Comparison of ENCODE assay signal across 27 cellular contexts in the genomic region with DNA sequence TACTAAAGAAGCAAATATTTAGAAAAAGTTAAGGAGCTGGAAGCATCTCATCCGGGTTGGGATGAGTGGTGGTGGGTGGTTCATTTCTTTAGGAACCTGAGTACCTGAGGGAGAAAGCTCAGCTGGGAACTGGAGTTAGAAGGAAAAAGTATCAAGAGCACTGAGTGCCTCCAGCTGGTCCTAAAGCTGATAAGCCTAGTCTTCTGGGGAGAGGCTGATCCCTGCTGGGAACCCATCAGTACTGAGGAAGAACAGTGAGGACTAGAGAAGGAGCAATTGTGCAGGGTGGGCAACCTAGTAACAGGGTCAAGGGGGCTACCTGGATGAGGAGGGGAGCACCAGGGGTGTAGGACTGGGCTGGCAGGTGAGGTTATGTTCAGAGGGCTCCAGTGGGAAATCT.
DNase-seq lines count a peak whose midpoint lies in the region; ATAC-seq and TF ChIP-seq lines count a peak whose summit lies in the region.
"Had no signal": no experiment of that assay in that cellular context is flagged by ENCODE, and none has a peak within 500 bp of the region (broad histone marks: within the 10 kb centered on the region; RNA-seq: fewer than 3 reads in every experiment).

No MANE protein-coding gene starts in this region.

- H3K4me1 ChIP-seq in naive thymus-derived CD4-positive, alpha-beta T cell (ENCODE audit: control insufficient read depth in 2 of 2, insufficient read depth in 2 of 2, low read length in 2 of 2) = peaks cover 14 to 45% of the 10 kb centered on the region in 2 donors
- H3K4me1 ChIP-seq in uterus = no peaks in the 10 kb centered on the region
- H3K4me1 ChIP-seq: tibial artery had no signal

- peaks cover 3% of the 10 kb centered on the region for H3K9me3 Mint-ChIP-seq in stimulated activated naive CD8-positive, alpha-beta T cell treated with anti-CD3 and anti-CD28 coated beads, Interleukin-15, Interleukin-2, amounts not matched to agents 100 ng/mL and 50 ng/mL, for 24 hours
- H3K9me3 Mint-ChIP-seq in stimulated activated naive CD8-positive, alpha-beta T cell treated with anti-CD3 and anti-CD28 coated beads, Interleukin-15, amount 100 ng/mL, for 72 hours = no peaks in the 10 kb centered on the region
- H3K9me3 Mint-ChIP-seq in activated T-helper 17 cell treated with anti-CD3 and anti-CD28 coated beads, Interleukin-2, amount 50 U/mL, for 72 hours = peaks cover 3% of the 10 kb centered on the region
- H3K9me3 Mint-ChIP-seq in naive thymus-derived CD4-positive, alpha-beta T cell = peaks cover 0 to 13% (median 2%) of the 10 kb centered on the region in 11 donors
- H3K9me3 Mint-ChIP-seq: activated CD4-positive, alpha-beta memory T cell treated with anti-CD3 and anti-CD28 coated beads for 36 hours; dendritic cell treated with granulocyte-macrophage colony-stimulating factor and Interleukin-4, amounts not matched to agents 40 ng/mL and 50 ng/mL, for 4 days; endodermal cell had no signal

- no peaks in the 10 kb centered on the region for H3K27me3 Mint-ChIP-seq in stimulated activated naive CD8-positive, alpha-beta T cell treated with anti-CD3 and anti-CD28 coated beads, Interleukin-15, Interleukin-2, amounts not matched to agents 100 ng/mL and 50 ng/mL, for 24 hours
- no peaks in the 10 kb centered on the region for H3K27me3 Mint-ChIP-seq in stimulated activated naive CD8-positive, alpha-beta T cell treated with anti-CD3 and anti-CD28 coated beads, Interleukin-15, amount 100 ng/mL, for 72 hours
- no peaks in the 10 kb centered on the region for H3K27me3 Mint-ChIP-seq in activated T-helper 17 cell treated with anti-CD3 and anti-CD28 coated beads, Interleukin-2, amount 50 U/mL, for 72 hours
- H3K27me3 Mint-ChIP-seq in naive thymus-derived CD4-positive, alpha-beta T cell = no peaks in the 10 kb centered on the region
- H3K27me3 Mint-ChIP-seq: activated CD4-positive, alpha-beta memory T cell treated with anti-CD3 and anti-CD28 coated beads for 36 hours; dendritic cell treated with granulocyte-macrophage colony-stimulating factor and Interleukin-4, amounts not matched to agents 40 ng/mL and 50 ng/mL, for 4 days had no signal

- H3K27ac Mint-ChIP-seq in stimulated activated naive CD8-positive, alpha-beta T cell treated with anti-CD3 and anti-CD28 coated beads, Interleukin-15, Interleukin-2, amounts not matched to agents 100 ng/mL and 50 ng/mL, for 24 hours = peak overlapping the region; percentile 5
- no peak overlapping the region for H3K27ac Mint-ChIP-seq in stimulated activated naive CD8-positive, alpha-beta T cell treated with anti-CD3 and anti-CD28 coated beads, Interleukin-15, amount 100 ng/mL, for 72 hours
- peak overlapping the region; percentile 37 for H3K27ac Mint-ChIP-seq in activated T-helper 17 cell treated with anti-CD3 and anti-CD28 coated beads, Interleukin-2, amount 50 U/mL, for 72 hours
- peak overlapping the region in 7 of 9 donors; percentile 16 to 83 (median 68) for H3K27ac Mint-ChIP-seq in naive thymus-derived CD4-positive, alpha-beta T cell
- H3K27ac Mint-ChIP-seq: activated CD4-positive, alpha-beta memory T cell treated with anti-CD3 and anti-CD28 coated beads for 36 hours; dendritic cell treated with granulocyte-macrophage colony-stimulating factor and Interleukin-4, amounts not matched to agents 40 ng/mL and 50 ng/mL, for 4 days; endodermal cell had no signal

- TF ChIP-seq CTCF in uterus (IDR thresholded peaks at IDR 0.05) = no peak

- no peak overlapping the region for H3K27ac ChIP-seq in naive thymus-derived CD4-positive, alpha-beta T cell (ENCODE audit: low read depth, low read length)
- H3K27ac ChIP-seq in uterus = no peak overlapping the region
- H3K27ac ChIP-seq: tibial artery had no signal

- TF ChIP-seq POLR2A in uterus (IDR thresholded peaks at IDR 0.05) = no peak

- peaks cover 26% of the 10 kb centered on the region for H3K36me3 Mint-ChIP-seq in stimulated activated naive CD8-positive, alpha-beta T cell treated with anti-CD3 and anti-CD28 coated beads, Interleukin-15, Interleukin-2, amounts not matched to agents 100 ng/mL and 50 ng/mL, for 24 hours (ENCODE audit: low read depth)
- peaks cover 11% of the 10 kb centered on the region for H3K36me3 Mint-ChIP-seq in activated T-helper 17 cell treated with anti-CD3 and anti-CD28 coated beads, Interleukin-2, amount 50 U/mL, for 72 hours (ENCODE audit: low read depth)
- peaks cover 9 to 56% (median 51%) of the 10 kb centered on the region in 5 donors for H3K36me3 Mint-ChIP-seq in naive thymus-derived CD4-positive, alpha-beta T cell

- no peak for DNase-seq in stimulated activated naive CD8-positive, alpha-beta T cell treated with anti-CD3 and anti-CD28 coated beads, Interleukin-15, amount 100 ng/mL, for 72 hours
- no peak for DNase-seq in naive thymus-derived CD4-positive, alpha-beta T cell
- DNase-seq in uterus (no peak), sciatic nerve (ENCODE audit: low spot score) (no peak)
- DNase-seq: activated CD4-positive, alpha-beta memory T cell treated with anti-CD3 and anti-CD28 coated beads for 36 hours; activated CD4-positive, CD25-positive, alpha-beta regulatory T cell; Calu3; central memory CD4-positive, alpha-beta T cell; DMS79 treated with DMSO at 0.1 percent for 48 hours; endodermal cell; foreskin fibroblast; GF-D8; head of caudate nucleus; left ventricle myocardium superior; NCI-H1092; NCI-H1694; NCI-H446; NCI-H774; right cardiac atrium; stimulated activated CD4-positive, alpha-beta T cell treated with anti-CD3 and anti-CD28 coated beads, Interleukin-1b, Interleukin-23, amount 100 ng/mL, for 48 hours; tibial artery had no signal

- no peak for ATAC-seq in stimulated activated naive CD8-positive, alpha-beta T cell treated with anti-CD3 and anti-CD28 coated beads, Interleukin-15, amount 100 ng/mL, for 72 hours
- no peak for ATAC-seq in activated T-helper 17 cell treated with anti-CD3 and anti-CD28 coated beads, Interleukin-2, amount 50 U/mL, for 72 hours (replicated peaks)
- no peak for ATAC-seq in naive thymus-derived CD4-positive, alpha-beta T cell
- no peak for ATAC-seq in HG02588 (IDR thresholded peaks at IDR 0.05; ENCODE audit: unreplicated experiment)
- ATAC-seq in sciatic nerve = no peak
- ATAC-seq: esophagus mucosa, left ventricle myocardium superior, right cardiac atrium had no signal

- no peak overlapping the region for H3K4me3 Mint-ChIP-seq in stimulated activated naive CD8-positive, alpha-beta T cell treated with anti-CD3 and anti-CD28 coated beads, Interleukin-15, Interleukin-2, amounts not matched to agents 100 ng/mL and 50 ng/mL, for 24 hours
- H3K4me3 Mint-ChIP-seq in stimulated activated naive CD8-positive, alpha-beta T cell treated with anti-CD3 and anti-CD28 coated beads, Interleukin-15, amount 100 ng/mL, for 72 hours = no peak overlapping the region
- H3K4me3 Mint-ChIP-seq in activated T-helper 17 cell treated with anti-CD3 and anti-CD28 coated beads, Interleukin-2, amount 50 U/mL, for 72 hours = peak overlapping the region; percentile 18
- peak overlapping the region in 5 of 10 donors; percentile 13 to 65 (median 40) for H3K4me3 Mint-ChIP-seq in naive thymus-derived CD4-positive, alpha-beta T cell
- H3K4me3 Mint-ChIP-seq: activated CD4-positive, alpha-beta memory T cell treated with anti-CD3 and anti-CD28 coated beads for 36 hours; dendritic cell treated with granulocyte-macrophage colony-stimulating factor and Interleukin-4, amounts not matched to agents 40 ng/mL and 50 ng/mL, for 4 days; endodermal cell had no signal

- no peak overlapping the region for H3K4me3 ChIP-seq in naive thymus-derived CD4-positive, alpha-beta T cell (ENCODE audit: low read length)
- H3K4me3 ChIP-seq in uterus = no peak overlapping the region
- H3K4me3 ChIP-seq: BLaER1 treated with 17β-estradiol and CSF1 and Interleukin-3, amounts not matched to agents 10 nM and 100 nM; tibial artery had no signal

- peaks cover 0 to 6% (median 0%) of the 10 kb centered on the region in 3 experiments for H3K36me3 ChIP-seq in naive thymus-derived CD4-positive, alpha-beta T cell (ENCODE audit: control insufficient read depth in 2 of 3, insufficient read depth in 3 of 3, low read length in 3 of 3)
- no peaks in the 10 kb centered on the region for H3K36me3 ChIP-seq in uterus
- H3K36me3 ChIP-seq: tibial artery had no signal

- CTCF ChIA-PET in naive thymus-derived CD4-positive, alpha-beta T cell (lab: Charles Lee) = no interaction called here

- no peaks in the 10 kb centered on the region for H3K27me3 ChIP-seq in naive thymus-derived CD4-positive, alpha-beta T cell (ENCODE audit: control insufficient read depth in 2 of 2, insufficient read depth in 2 of 2, low read length in 2 of 2)
- no peaks in the 10 kb centered on the region for H3K27me3 ChIP-seq in uterus
- H3K27me3 ChIP-seq: BLaER1 treated with 17β-estradiol and CSF1 and Interleukin-3, amounts not matched to agents 10 nM and 100 nM had no signal

- H3K4me1 Mint-ChIP-seq in stimulated activated naive CD8-positive, alpha-beta T cell treated with anti-CD3 and anti-CD28 coated beads, Interleukin-15, Interleukin-2, amounts not matched to agents 100 ng/mL and 50 ng/mL, for 24 hours (ENCODE audit: low read depth) = peaks cover 83% of the 10 kb centered on the region
- peaks cover 82% of the 10 kb centered on the region for H3K4me1 Mint-ChIP-seq in stimulated activated naive CD8-positive, alpha-beta T cell treated with anti-CD3 and anti-CD28 coated beads, Interleukin-15, amount 100 ng/mL, for 72 hours
- H3K4me1 Mint-ChIP-seq in activated T-helper 17 cell treated with anti-CD3 and anti-CD28 coated beads, Interleukin-2, amount 50 U/mL, for 72 hours = peaks cover 61% of the 10 kb centered on the region
- peaks cover 58 to 90% (median 88%) of the 10 kb centered on the region in 7 donors for H3K4me1 Mint-ChIP-seq in naive thymus-derived CD4-positive, alpha-beta T cell

- POLR2A ChIA-PET in naive thymus-derived CD4-positive, alpha-beta T cell (lab: Charles Lee) = interaction anchor here (0.6 to 1.3 kb wide), 5 partner anchors 12 to 587 kb away, joined by 3 to 6 read pairs (median 3); no protein-coding TSS in a partner anchor

- intact Hi-C loops in naive thymus-derived CD4-positive, alpha-beta T cell (cut with micrococcal nuclease) = no loop called here
- intact Hi-C loops in uterus (cut with DNase I; ENCODE audit: low total_unique reads) = no loop called here
- intact Hi-C loops in sciatic nerve (cut with DNase I) = loop anchor here (2.0 kb wide), 1 partner anchor 851 kb away; no protein-coding TSS in a partner anchor

- no peaks in the 10 kb centered on the region for H3K9me3 ChIP-seq in naive thymus-derived CD4-positive, alpha-beta T cell (ENCODE audit: control insufficient read depth in 2 of 3, low read length in 3 of 3)
- no peaks in the 10 kb centered on the region for H3K9me3 ChIP-seq in uterus
- H3K9me3 ChIP-seq: tibial artery had no signal

Comparison
In these comparisons a context has a peak if more than half of its experiments do, and no peak if none do; other contexts are left out.
1. H3K27ac Mint-ChIP-seq: peak in stimulated activated naive CD8-positive, alpha-beta T cell treated with anti-CD3 and anti-CD28 coated beads, Interleukin-15, Interleukin-2, amounts not matched to agents 100 ng/mL and 50 ng/mL, for 24 hours (single experiment), activated T-helper 17 cell treated with anti-CD3 and anti-CD28 coated beads, Interleukin-2, amount 50 U/mL, for 72 hours (single experiment) and naive thymus-derived CD4-positive, alpha-beta T cell (7 of 9); none in stimulated activated naive CD8-positive, alpha-beta T cell treated with anti-CD3 and anti-CD28 coated beads, Interleukin-15, amount 100 ng/mL, for 72 hours (0 of 2).